1 cellular context compared by ENCODE assay signal in genomic region chr17:43995150-43995471, GRCh38.
TF ChIP-seq lines count a peak whose summit lies in the region.

No MANE protein-coding gene starts in this region.

TF ChIP-seq in H1, 55 proteins besides CTCF, POLR2A, EP300 and RAD21:
- TF ChIP-seq PHF8 (conservative IDR thresholded peaks at IDR 0.05; ENCODE audit: low read depth, low read length) (0 out of 2 replicates have a peak, but pooled peaks have one; percentile 2), TCF12 (IDR thresholded peaks at IDR 0.05; ENCODE audit: low read depth, low read length) (no peak)
